ENCODE assay signal across 8 cellular contexts in the genomic region with DNA sequence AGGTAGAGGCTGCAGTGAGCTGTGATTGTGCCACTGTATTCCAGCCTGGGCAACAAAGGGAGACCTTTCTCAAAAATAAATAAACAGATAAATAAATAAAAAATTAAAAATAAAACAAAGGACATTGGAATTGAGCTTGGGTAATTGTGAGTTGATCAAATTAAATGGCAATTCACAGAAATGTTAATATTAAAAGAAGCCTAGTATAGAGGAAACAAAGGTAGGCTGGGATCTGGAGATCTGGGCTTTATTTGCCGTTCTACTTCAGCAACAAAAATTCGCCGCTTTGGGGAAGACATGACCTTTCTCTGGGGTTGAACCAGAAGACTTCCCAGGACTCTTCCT. TPM values are rescaled to one million over a fixed set of nuclear protein-coding genes. Genes with fewer than 3 reads are reported as not detected.
DNase-seq lines count a peak whose midpoint lies in the region; ATAC-seq and TF ChIP-seq lines count a peak whose summit lies in the region.

No MANE protein-coding gene starts in this region.

- H3K27me3 ChIP-seq in fibroblast of lung (ENCODE audit: control insufficient read depth, insufficient read depth, low read length): no peaks in the 10 kb centered on the region

- H3K9ac ChIP-seq in SK-N-MC (ENCODE audit: insufficient read length) (peak overlapping the region; percentile 88), fibroblast of lung (ENCODE audit: insufficient read depth, low read length) (no peak overlapping the region)

- no peak for ATAC-seq in omental fat pad (ENCODE audit: low FRiP score)
- no peak for ATAC-seq in HG02763 (IDR thresholded peaks at IDR 0.05; ENCODE audit: unreplicated experiment)
- ATAC-seq in HG03196 (IDR thresholded peaks at IDR 0.05; ENCODE audit: unreplicated experiment): no peak

- H3K36me3 ChIP-seq in SK-N-MC (ENCODE audit: insufficient read depth, low read length): peaks cover 22% of the 10 kb centered on the region
- H3K36me3 ChIP-seq in fibroblast of lung (ENCODE audit: control insufficient read depth, insufficient read depth, low read length): peaks cover 10% of the 10 kb centered on the region

- H3K27ac ChIP-seq in SK-N-MC (peak overlapping the region; percentile 70), fibroblast of lung (ENCODE audit: insufficient read depth, low read length) (peak overlapping the region; percentile 92)

- no peaks in the 10 kb centered on the region for H4K20me1 ChIP-seq in fibroblast of lung (ENCODE audit: control insufficient read depth, extremely low read depth, insufficient read depth, low read length)

- peak overlapping the region; percentile 67 for H2AFZ ChIP-seq in fibroblast of lung (ENCODE audit: low read length)

- peaks cover 9% of the 10 kb centered on the region for H3K4me1 ChIP-seq in fibroblast of lung (ENCODE audit: control insufficient read depth, extremely low read depth, insufficient read depth, low read length)

- TF ChIP-seq CTCF in GM12875 (IDR thresholded peaks at IDR 0.05; ENCODE audit: borderline replicate concordance, insufficient read depth, low read depth, low read length) (no peak), fibroblast of lung (conservative IDR thresholded peaks at IDR 0.05 in 1 of 2, IDR thresholded peaks at IDR 0.05 in 1 of 2; ENCODE audit: low read depth in 1 of 2, low read length in 2 of 2) (no peak), retinal pigment epithelial cell (conservative IDR thresholded peaks at IDR 0.05; ENCODE audit: low read depth, low read length) (no peak), omental fat pad (IDR thresholded peaks at IDR 0.05) (no peak)

- H3K4me2 ChIP-seq in fibroblast of lung (ENCODE audit: extremely low read depth, insufficient read depth, low read length): peak overlapping the region; percentile 100

- no peaks in the 10 kb centered on the region for H3K9me3 ChIP-seq in SK-N-MC (ENCODE audit: low read depth, low read length)
- no peaks in the 10 kb centered on the region for H3K9me3 ChIP-seq in fibroblast of lung (ENCODE audit: control insufficient read depth, insufficient read depth, low read depth, low read length)

- peak overlapping the region; percentile 71 for H3K4me3 ChIP-seq in GM12875 (ENCODE audit: low read depth, low read length)
- peak overlapping the region; percentile 93 for H3K4me3 ChIP-seq in SK-N-MC
- peak overlapping the region in 3 of 4 experiments; percentile 92 to 100 (median 98) for H3K4me3 ChIP-seq in fibroblast of lung (replicated peaks in 1 of 4; ENCODE audit: control extremely low read depth in 1 of 4, insufficient read depth in 1 of 4, low read depth in 3 of 4, low read length in 4 of 4)
- peak overlapping the region; percentile 98 for H3K4me3 ChIP-seq in retinal pigment epithelial cell (ENCODE audit: low read length)

- H3K79me2 ChIP-seq in fibroblast of lung (ENCODE audit: control insufficient read depth, insufficient read depth, low read length): peaks cover 6% of the 10 kb centered on the region

- DNase-seq in SK-N-MC (ENCODE audit: low read depth, low spot score) (no peak), fibroblast of lung (ENCODE audit: low read depth in 2 of 2) (no peak), retinal pigment epithelial cell (ENCODE audit: low read depth) (no peak), omental fat pad (ENCODE audit: low spot score) (no peak), midbrain (lab: John Stamatoyannopoulos, UW) (no peak)

RNA-seq across cellular contexts. Expression of a gene that starts 0.3 kb away (rescaled TPM):
- 43.6 and 44.7 TPM in 2 replicates for total RNA-seq in fibroblast of lung
- polyA plus RNA-seq in fibroblast of lung: 92.7 and 121 TPM in 2 replicates
- polyA plus RNA-seq in fibroblast of lung (2012): 77.9 and 98.9 TPM in 2 replicates
- 40.8 and 74.3 TPM in 2 replicates for polyA minus RNA-seq in fibroblast of lung (ENCODE audit: low replicate concordance)
- total RNA-seq in omental fat pad: 10 to 100 TPM; 44.3 to 53.4 (median 48.4) TPM

RNA-seq across cellular contexts. Expression of a gene that starts 7.5 kb away (rescaled TPM):
- total RNA-seq in fibroblast of lung: under 0.01 and 0.51 TPM in 2 replicates
- 0.35 and 0.84 TPM in 2 replicates for polyA plus RNA-seq in fibroblast of lung
- 1.7 and 2.3 TPM in 2 replicates for polyA plus RNA-seq in fibroblast of lung (2012)
- 3.1 and 5.3 TPM in 2 replicates for polyA minus RNA-seq in fibroblast of lung (ENCODE audit: low replicate concordance)
- 1 to 10 TPM in 2 of 4 donors, under 1 TPM in 2; 0.50 to 3.9 (median 1.4) TPM for total RNA-seq in omental fat pad

RNA-seq across cellular contexts. Expression of a gene that starts 11.9 kb away (rescaled TPM):
- total RNA-seq in fibroblast of lung (0.17 and 0.26 TPM in 2 replicates), omental fat pad (10 to 100 TPM; 51.3 to 90.6 (median 68.1) TPM)
- 0.17 and 0.45 TPM in 2 replicates for polyA plus RNA-seq in fibroblast of lung
- 0.36 and 0.43 TPM in 2 replicates for polyA plus RNA-seq in fibroblast of lung (2012)
- 1.5 and 10.0 TPM in 2 replicates for polyA minus RNA-seq in fibroblast of lung (ENCODE audit: low replicate concordance)

RNA-seq across cellular contexts. Expression of a gene that starts 25.6 kb away (rescaled TPM):
- total RNA-seq in fibroblast of lung (53.5 and 59.8 TPM in 2 replicates), omental fat pad (10 to 100 TPM; 39.9 to 82.7 (median 71.2) TPM)
- 80.3 and 97.1 TPM in 2 replicates for polyA plus RNA-seq in fibroblast of lung
- 104 and 125 TPM in 2 replicates for polyA plus RNA-seq in fibroblast of lung (2012)
- 60.9 and 79.8 TPM in 2 replicates for polyA minus RNA-seq in fibroblast of lung (ENCODE audit: low replicate concordance)

RNA-seq across cellular contexts. Expression of a gene that starts 25.7 kb away (rescaled TPM):
- 0.26 and 0.66 TPM in 2 replicates for total RNA-seq in fibroblast of lung
- 0.14 TPM in 1 of 2 replicates, not detected in the other for polyA plus RNA-seq in fibroblast of lung
- polyA plus RNA-seq in fibroblast of lung (2012): 0.27 and 0.51 TPM in 2 replicates
- polyA minus RNA-seq in fibroblast of lung (ENCODE audit: low replicate concordance): not detected in 2 replicates
- 1 to 10 TPM in 1 of 4 donors, under 1 TPM in 1, not detected in 2; 0.09 to 2.9 TPM for total RNA-seq in omental fat pad

Comparison
In these comparisons a context has a peak if more than half of its experiments do, and no peak if none do; other contexts are left out.
1. RNA of a gene that starts 11.9 kb away (total RNA-seq): 51.3 to 90.6 TPM in omental fat pad; 0.17 to 0.26 TPM in fibroblast of lung; every median in the first group is over 10 times any median in the second.
2. Peak in every context shown above with its lines, with median percentiles within 50 percentile points of each other: H3K4me3 ChIP-seq.